Comparison of ENCODE assay signal across 18 cellular contexts in the genomic region with DNA sequence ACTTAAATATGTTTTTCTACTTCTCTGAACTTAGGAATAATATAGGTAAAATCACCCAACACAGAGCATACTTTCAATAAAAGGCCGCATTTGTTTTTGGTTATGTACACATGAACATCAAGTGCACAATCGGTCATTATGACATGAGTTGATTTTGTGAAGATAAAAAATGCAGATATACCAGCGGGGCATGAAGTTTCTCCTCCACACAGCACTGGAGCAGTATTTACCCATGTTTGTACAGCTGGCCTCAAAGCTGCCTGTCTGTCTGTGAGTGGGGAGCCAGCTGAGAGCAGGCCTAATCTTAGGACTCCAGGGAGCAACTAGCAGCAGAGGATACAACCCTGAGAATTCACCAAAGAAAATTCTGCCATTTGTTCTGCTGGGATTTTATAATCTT.
DNase-seq lines count a peak whose midpoint lies in the region; ATAC-seq and TF ChIP-seq lines count a peak whose summit lies in the region.
"Had no signal": no experiment of that assay in that cellular context is flagged by ENCODE, and none has a peak within 500 bp of the region (broad histone marks: within the 10 kb centered on the region; RNA-seq: fewer than 3 reads in every experiment).

No MANE protein-coding gene starts in this region.

- no peaks in the 10 kb centered on the region for H3K36me3 ChIP-seq in mesenchymal stem cell (ENCODE audit: control insufficient read depth in 1 of 2, insufficient read depth in 2 of 2, low read depth in 1 of 2, low read length in 2 of 2)
- H3K36me3 ChIP-seq: pancreas, thyroid gland had no signal

- no peak overlapping the region for H3K27ac ChIP-seq in mesenchymal stem cell (ENCODE audit: low read length, poor library complexity, severe bottlenecking)
- H3K27ac ChIP-seq: pancreas, thyroid gland had no signal

- peaks cover 6% of the 10 kb centered on the region for H3K4me1 ChIP-seq in mesenchymal stem cell (ENCODE audit: control insufficient read depth, insufficient read depth, low read depth, low read length)
- H3K4me1 ChIP-seq: pancreas, thyroid gland had no signal

- H2BK120ac ChIP-seq in mesenchymal stem cell (ENCODE audit: low read depth, low read length), result no peak overlapping the region

- peaks cover 3% of the 10 kb centered on the region for H3K9me3 Mint-ChIP-seq in glutamatergic neuron (ENCODE audit: unreplicated experiment)
- H3K9me3 Mint-ChIP-seq: central memory CD8-positive, alpha-beta T cell; T-helper 1 cell treated with Interleukin-12 subunit alpha and Interleukin-12 subunit beta and Interleukin-4 antibody, amounts not matched to agents 30 μg/mL and 1 μg/mL, for 36 hours had no signal

- H2AK5ac ChIP-seq in mesenchymal stem cell (ENCODE audit: low read length, severe bottlenecking), result no peak overlapping the region

- no peak overlapping the region for H3K9ac ChIP-seq in mesenchymal stem cell (ENCODE audit: low read length)

- WGBS in mesenchymal stem cell, result 100% methylated on average over 2 of the region's 3 CpGs

- peak overlapping the region; percentile 46 for H3K4me3 Mint-ChIP-seq in glutamatergic neuron (ENCODE audit: unreplicated experiment)
- H3K4me3 Mint-ChIP-seq: activated B cell treated with CpG ODN at 0.5 μM for 24 hours; activated T-helper 17 cell treated with anti-CD3 and anti-CD28 coated beads, Interleukin-2, amount 50 U/mL, for 72 hours; central memory CD8-positive, alpha-beta T cell; effector memory CD8-positive, alpha-beta T cell; stimulated activated effector memory CD8-positive, alpha-beta T cell treated with anti-CD3 and anti-CD28 coated beads, Interleukin-12 subunit alpha, Interleukin-12 subunit beta, amount 100 ng/mL, for 72 hours; T-helper 1 cell treated with Interleukin-12 subunit alpha and Interleukin-12 subunit beta and Interleukin-4 antibody, amounts not matched to agents 30 μg/mL and 1 μg/mL, for 36 hours had no signal

- no peak for TF ChIP-seq CTCF in glutamatergic neuron (IDR thresholded peaks at IDR 0.05; ENCODE audit: partially characterized antibody, unreplicated experiment)

- no peaks in the 10 kb centered on the region for H3K36me3 Mint-ChIP-seq in glutamatergic neuron (ENCODE audit: unreplicated experiment)
- H3K36me3 Mint-ChIP-seq: stimulated activated effector memory CD8-positive, alpha-beta T cell treated with anti-CD3 and anti-CD28 coated beads, Interleukin-12 subunit alpha, Interleukin-12 subunit beta, amount 100 ng/mL, for 72 hours had no signal

- no peak overlapping the region for H2BK12ac ChIP-seq in mesenchymal stem cell (ENCODE audit: low read length in 2 of 2)

- DNase-seq in DMS153 treated with DMSO at 0.1 percent for 48 hours (lab: John Stamatoyannopoulos, UW; ENCODE audit: unreplicated experiment) (peak; percentile 93), NCI-H1436 treated with DMSO at 0.1 percent for 48 hours (lab: John Stamatoyannopoulos, UW) (peak; percentile 35), NCI-H748 treated with DMSO at 0.1 percent for 48 hours (lab: John Stamatoyannopoulos, UW) (peak; percentile 92), glutamatergic neuron (peak; percentile 38), islet precursor cell (no peak), mesenchymal stem cell (no peak)
- DNase-seq: activated B cell treated with CpG ODN at 0.5 μM for 24 hours; effector memory CD8-positive, alpha-beta T cell; NK-92 treated with Interleukin-12 subunit alpha and Interleukin-12 subunit beta, amount 100 ng/mL, for 24 hours; pancreas; thyroid gland had no signal

- peaks cover 45% of the 10 kb centered on the region for H3K4me1 Mint-ChIP-seq in glutamatergic neuron (ENCODE audit: low read depth, unreplicated experiment)
- H3K4me1 Mint-ChIP-seq: activated B cell treated with CpG ODN at 0.5 μM for 24 hours; activated T-helper 17 cell treated with anti-CD3 and anti-CD28 coated beads, Interleukin-2, amount 50 U/mL, for 72 hours; central memory CD8-positive, alpha-beta T cell; stimulated activated effector memory CD8-positive, alpha-beta T cell treated with anti-CD3 and anti-CD28 coated beads, Interleukin-12 subunit alpha, Interleukin-12 subunit beta, amount 100 ng/mL, for 72 hours had no signal

- no peak overlapping the region for H4K8ac ChIP-seq in mesenchymal stem cell (ENCODE audit: low read length)

- no peak overlapping the region for H2AFZ ChIP-seq in mesenchymal stem cell (ENCODE audit: low read depth, low read length)

- peak overlapping the region; percentile 62 for H3K27ac Mint-ChIP-seq in glutamatergic neuron (ENCODE audit: unreplicated experiment)
- H3K27ac Mint-ChIP-seq: activated B cell treated with CpG ODN at 0.5 μM for 24 hours; activated T-helper 17 cell treated with anti-CD3 and anti-CD28 coated beads, Interleukin-2, amount 50 U/mL, for 72 hours; effector memory CD8-positive, alpha-beta T cell; stimulated activated effector memory CD8-positive, alpha-beta T cell treated with anti-CD3 and anti-CD28 coated beads, Interleukin-12 subunit alpha, Interleukin-12 subunit beta, amount 100 ng/mL, for 72 hours; T-helper 1 cell treated with Interleukin-12 subunit alpha and Interleukin-12 subunit beta and Interleukin-4 antibody, amounts not matched to agents 30 μg/mL and 1 μg/mL, for 36 hours had no signal

- no peak overlapping the region for H3K18ac ChIP-seq in mesenchymal stem cell (ENCODE audit: low read depth in 1 of 2, low read length in 2 of 2)

- no peaks in the 10 kb centered on the region for H3K79me1 ChIP-seq in mesenchymal stem cell (replicated peaks; ENCODE audit: low read length, poor library complexity, severe bottlenecking)

- H2BK15ac ChIP-seq in mesenchymal stem cell (ENCODE audit: low read depth, poor library complexity, severe bottlenecking), result no peak overlapping the region

- no peak overlapping the region for H4K91ac ChIP-seq in mesenchymal stem cell (ENCODE audit: low read length)

- H3K4me2 ChIP-seq in mesenchymal stem cell (ENCODE audit: low read length, poor library complexity, severe bottlenecking), result no peak overlapping the region
- H3K4me2 ChIP-seq: smooth muscle cell had no signal

- H3K27me3 Mint-ChIP-seq in glutamatergic neuron (ENCODE audit: unreplicated experiment), result peaks cover 3% of the 10 kb centered on the region
- H3K27me3 Mint-ChIP-seq: activated B cell treated with CpG ODN at 0.5 μM for 24 hours; central memory CD8-positive, alpha-beta T cell had no signal

- no peaks in the 10 kb centered on the region for H3K27me3 ChIP-seq in mesenchymal stem cell (ENCODE audit: control insufficient read depth in 1 of 2, insufficient read depth in 1 of 2, low read length in 2 of 2)
- H3K27me3 ChIP-seq: pancreas, thyroid gland had no signal

- no peak overlapping the region for H3K4me3 ChIP-seq in mesenchymal stem cell (ENCODE audit: insufficient read depth in 1 of 2, low read depth in 1 of 2, low read length in 2 of 2)
- H3K4me3 ChIP-seq: pancreas, smooth muscle cell, thyroid gland had no signal

- H3K23ac ChIP-seq in mesenchymal stem cell (ENCODE audit: low read length in 2 of 2), result no peak overlapping the region

- no peak overlapping the region for H2BK5ac ChIP-seq in mesenchymal stem cell (ENCODE audit: low read depth, low read length, poor library complexity, severe bottlenecking)

- ATAC-seq in GM19351 (IDR thresholded peaks at IDR 0.05; ENCODE audit: unreplicated experiment), result no peak
- ATAC-seq in GM21529 (IDR thresholded peaks at IDR 0.05; ENCODE audit: unreplicated experiment), result no peak
- ATAC-seq: activated T-helper 17 cell treated with anti-CD3 and anti-CD28 coated beads, Interleukin-2, amount 50 U/mL, for 72 hours; effector memory CD8-positive, alpha-beta T cell; pancreas had no signal

- H3K9me3 ChIP-seq in mesenchymal stem cell (ENCODE audit: control insufficient read depth, low read length), result no peaks in the 10 kb centered on the region
- H3K9me3 ChIP-seq: pancreas, thyroid gland had no signal

- no peak overlapping the region for H3K14ac ChIP-seq in mesenchymal stem cell (ENCODE audit: low read length in 2 of 2)

- no peak overlapping the region for H3K4ac ChIP-seq in mesenchymal stem cell (ENCODE audit: low read depth in 1 of 2, low read length in 2 of 2)

Comparison
In these comparisons a context has a peak if more than half of its experiments do, and no peak if none do; other contexts are left out.
1. DNase-seq: peak in DMS153 treated with DMSO at 0.1 percent for 48 hours (single experiment), NCI-H1436 treated with DMSO at 0.1 percent for 48 hours (single experiment), NCI-H748 treated with DMSO at 0.1 percent for 48 hours (single experiment) and glutamatergic neuron (single experiment); none in islet precursor cell (single experiment) and mesenchymal stem cell (single experiment).